8 cellular contexts compared by ENCODE assay signal in genomic region chr17:81911277-81911961, GRCh38. TPM values are rescaled to one million over a fixed set of nuclear protein-coding genes. Genes with fewer than 3 reads are reported as not detected.
A peak's percentile ranks its signal among the peaks of the same experiment; 100 is the strongest.
DNase-seq lines count a peak whose midpoint lies in the region; ATAC-seq, FAIRE-seq and TF ChIP-seq lines count a peak whose summit lies in the region.

Gene PCYT2 (minus strand): TSS chr17:81911399. CDS start chr17:81911355, 44 bp downstream.

- H3K4me2 ChIP-seq in HepG2 (ENCODE audit: low read depth, low read length) = peak within 1 kb of the TSS; percentile 99

- peak in 1 of 2 experiments; percentile 30; a peak in 1 of 4 replicates for TF ChIP-seq POLR2A in HepG2 (IDR thresholded peaks at IDR 0.05; ENCODE audit: insufficient read depth in 1 of 2, low read depth in 2 of 2, low read length in 2 of 2)

- peak; percentile 47 for TF ChIP-seq CTCF in HepG2 (CRISPR knock-in tag; IDR thresholded peaks at IDR 0.05)

- TF ChIP-seq EP300 in HepG2 (IDR thresholded peaks at IDR 0.05; ENCODE audit: low read depth in 2 of 2, low read length in 2 of 2) (0 out of 4 replicates have a peak, but pooled peaks of 1 of the 2 experiments have one; percentile 3), HepG2 (CRISPR knock-in tag; IDR thresholded peaks at IDR 0.05; ENCODE audit: borderline replicate concordance) (no peak)

- POLR2A ChIA-PET in HepG2 (lab: Yijun Ruan, JAX) = interaction anchor here (0.6 to 3.5 kb wide), 9 partner anchors 11 to 197 kb away, joined by 3 to 52 read pairs (median 5); partner anchors contain the start of genes ARHGDIA, CENPX, LRRC45 and MAFG

- H3K4me1 ChIP-seq in HepG2 (ENCODE audit: insufficient read depth, low read length) = peaks cover 46% of the 10 kb centered on the region

- DNase-seq in AML-193 (lab: John Stamatoyannopoulos, UW) (peak; percentile 76), GM19240 (ENCODE audit: insufficient read length, low spot score) (peak; percentile 99), NCI-H69 (lab: John Stamatoyannopoulos, UW) (peak; percentile 97), HepG2 (ENCODE audit: low spot score) (peak; percentile 87)
- peak; percentile 83 to 92 for DNase-seq in activated CD4-positive, alpha-beta T cell treated with anti-CD3 and anti-CD28 coated beads, Interleukin-2, amount 50 U/mL, for 24 hours (ENCODE audit: low read depth in 1 of 2, low spot score in 1 of 2)
- peak; percentile 93 for DNase-seq in stimulated activated CD4-positive, alpha-beta T cell treated with anti-CD3 and anti-CD28 coated beads, Interleukin-4, amount 100 ng/mL, for 1 hour

- no TSS peak for BruUV-seq in HepG2 (replicated peaks; lab: Mats Ljungman, UMichigan)

- in situ Hi-C loops in HepG2 (cut with HindIII; ENCODE audit: extremely low pct_ligation_motif_present, low pct_unique_long_range_greater_than_20kb) = no loop called here

- peak within 1 kb of the TSS; percentile 99 for H3K9ac ChIP-seq in HepG2 (ENCODE audit: insufficient read depth, low read depth, low read length)

- FAIRE-seq in HepG2 (lab: Jason Lieb, UNC) = peak; percentile 34

- no peaks in the 10 kb centered on the region for H3K27me3 Mint-ChIP-seq in dendritic cell treated with granulocyte-macrophage colony-stimulating factor and Interleukin-4, amounts not matched to agents 40 ng/mL and 50 ng/mL, for 4 days

- no peak within 1 kb of the TSS for H2AFZ ChIP-seq in HepG2 (ENCODE audit: low read length)

- no peaks in the 10 kb centered on the region; a peak in 1 of 5 replicates for H3K27me3 ChIP-seq in HepG2 (ENCODE audit: control insufficient read depth in 1 of 2, insufficient read depth in 2 of 2, low read length in 2 of 2)

- H3K36me3 ChIP-seq in HepG2 (replicated peaks in 1 of 2; ENCODE audit: control insufficient read depth in 1 of 2, insufficient read depth in 2 of 2, low read length in 2 of 2) = peaks cover 54 to 75% of the 10 kb centered on the region in 2 experiments

- TF ChIP-seq RAD21 in HepG2 (CRISPR knock-in tag; IDR thresholded peaks at IDR 0.05) = no peak; the same call in 1 of the 2 replicates

- H3K79me2 ChIP-seq in HepG2 (ENCODE audit: insufficient read depth, low read length) = peaks cover 41% of the 10 kb centered on the region

- H3K27ac Mint-ChIP-seq in dendritic cell treated with granulocyte-macrophage colony-stimulating factor and Interleukin-4, amounts not matched to agents 40 ng/mL and 50 ng/mL, for 4 days = peak within 1 kb of the TSS; percentile 46

- WGBS in HepG2 (ENCODE audit: low lambda C conversion rate) = 18% methylated on average over 49 of the region's 84 CpGs

- peaks cover 83% of the 10 kb centered on the region for H3K36me3 Mint-ChIP-seq in dendritic cell treated with granulocyte-macrophage colony-stimulating factor and Interleukin-4, amounts not matched to agents 40 ng/mL and 50 ng/mL, for 4 days (ENCODE audit: low read depth)

- ATAC-seq in HG03460 (IDR thresholded peaks at IDR 0.05; ENCODE audit: unreplicated experiment) (peak; percentile 53), HepG2 (peak; percentile 72)

- peak within 1 kb of the TSS; percentile 68 to 99 (median 97) for H3K4me3 ChIP-seq in HepG2 (replicated peaks in 1 of 3; ENCODE audit: insufficient read depth in 1 of 3, low read depth in 2 of 3, low read length in 3 of 3)

- no peaks in the 10 kb centered on the region for H3K9me3 Mint-ChIP-seq in dendritic cell treated with granulocyte-macrophage colony-stimulating factor and Interleukin-4, amounts not matched to agents 40 ng/mL and 50 ng/mL, for 4 days

- H3K27ac ChIP-seq in HepG2 (ENCODE audit: extremely low read length, insufficient read depth, low read length) = peak within 1 kb of the TSS; percentile 99

- CTCF ChIA-PET in HepG2 (lab: Yijun Ruan, JAX; ENCODE audit: low intra/inter-chr PET ratio, low total read pairs) = no interaction called here

- no peaks in the 10 kb centered on the region for H3K9me3 ChIP-seq in HepG2 (ENCODE audit: low read length)

- H3K4me3 Mint-ChIP-seq in dendritic cell treated with granulocyte-macrophage colony-stimulating factor and Interleukin-4, amounts not matched to agents 40 ng/mL and 50 ng/mL, for 4 days = peak within 1 kb of the TSS; percentile 76

- intact Hi-C loops in dendritic cell treated with granulocyte-macrophage colony-stimulating factor and Interleukin-4, amounts not matched to agents 40 ng/mL and 50 ng/mL, for 4 days (cut with micrococcal nuclease) = no loop called here
- intact Hi-C loops in HepG2 (cut with micrococcal nuclease; ENCODE audit: unreplicated experiment) = loop anchor here (2.0 to 5.0 kb wide), 2 partner anchors 15 to 39 kb away; partner anchors contain the start of genes ARHGDIA and MAFG

- peaks cover 68% of the 10 kb centered on the region for H3K4me1 Mint-ChIP-seq in dendritic cell treated with granulocyte-macrophage colony-stimulating factor and Interleukin-4, amounts not matched to agents 40 ng/mL and 50 ng/mL, for 4 days (ENCODE audit: low read depth)

- peaks cover 9% of the 10 kb centered on the region; the same call in 1 of the 2 replicates for H4K20me1 ChIP-seq in HepG2 (ENCODE audit: insufficient read depth, low read length)

TF ChIP-seq in HepG2, 621 proteins besides CTCF, POLR2A, EP300 and RAD21 (continues in another document):
- TF ChIP-seq ZC3H13 (CRISPR knock-in tag; IDR thresholded peaks at IDR 0.05) (peak; percentile 67; the same call in 1 of the 2 replicates), MXI1 (IDR thresholded peaks at IDR 0.05; ENCODE audit: borderline replicate concordance, low read depth, low read length) (peak; percentile 84; the same call in 1 of the 3 replicates), RFXAP (CRISPR knock-in tag; IDR thresholded peaks at IDR 0.05; ENCODE audit: borderline replicate concordance) (peak; percentile 30; the same call in 1 of the 2 replicates), KLF16 (CRISPR knock-in tag; IDR thresholded peaks at IDR 0.05) (peak in 1 of 2 experiments; percentile 56; a peak in 1 of 4 replicates), TCF7 (IDR thresholded peaks at IDR 0.05; ENCODE audit: low read depth) (no peak), BHLHE40 (IDR thresholded peaks at IDR 0.05; ENCODE audit: low read length) (0 out of 2 replicates have a peak, but pooled peaks have one; percentile 43), NFYB (CRISPR knock-in tag; IDR thresholded peaks at IDR 0.05) (peak; percentile 73), ZBTB25 (CRISPR knock-in tag; IDR thresholded peaks at IDR 0.05) (no peak), ZNF501 (CRISPR knock-in tag; IDR thresholded peaks at IDR 0.05) (peak; percentile 14), HNRNPL (IDR thresholded peaks at IDR 0.05; ENCODE audit: low read depth, low read length) (0 out of 2 replicates have a peak, but pooled peaks have one; percentile 21), SNAI1 (CRISPR knock-in tag; IDR thresholded peaks at IDR 0.05; ENCODE audit: borderline replicate concordance) (no peak), MLX (CRISPR knock-in tag; IDR thresholded peaks at IDR 0.05) (no peak), KLF15 (CRISPR knock-in tag; IDR thresholded peaks at IDR 0.05; ENCODE audit: borderline replicate concordance) (0 out of 2 replicates have a peak, but pooled peaks have one; percentile 23), ZBTB42 (CRISPR knock-in tag; IDR thresholded peaks at IDR 0.05) (no peak), MIER2 (CRISPR knock-in tag; IDR thresholded peaks at IDR 0.05) (no peak), POLR2AphosphoS5 (IDR thresholded peaks at IDR 0.05; ENCODE audit: low read depth, low read length) (peak; percentile 55), PAX8 (CRISPR knock-in tag; IDR thresholded peaks at IDR 0.05; ENCODE audit: borderline replicate concordance) (no peak), AGO2 (optimal IDR thresholded peaks at IDR 0.05; ENCODE audit: low read depth, low read length) (peak; percentile 87)

RNA-seq across cellular contexts. Expression of gene PCYT2, which starts in this region (rescaled TPM):
- total RNA-seq in HepG2 (2016; rRNA removed; fragmentation: Illumina TruSeq; extraction: Trizol) = 240 and 297 TPM in 2 replicates
- 152 and 156 TPM in 2 replicates for total RNA-seq in HepG2 (2016; cell fraction: cytosol; rRNA removed; fragmentation: Illumina TruSeq; extraction: Trizol; ENCODE audit: low read depth)
- total RNA-seq in HepG2 (2016; cell fraction: insoluble cytoplasmic fraction; rRNA removed; fragmentation: Illumina TruSeq; extraction: Trizol) = 223 and 298 TPM in 2 replicates
- 178 and 208 TPM in 2 replicates for total RNA-seq in HepG2 (2016; cell fraction: membrane; rRNA removed; fragmentation: Illumina TruSeq; extraction: Trizol)
- 220 and 223 TPM in 2 replicates for total RNA-seq in HepG2 (2016; cell fraction: nucleus; rRNA removed; fragmentation: Illumina TruSeq; extraction: Trizol)
- 147 and 222 TPM in 2 replicates for polyA plus RNA-seq in HepG2 (2011; rRNA removed)
- 94.7 and 118 TPM in 2 replicates for polyA plus RNA-seq in HepG2 (2011; cell fraction: cytosol; rRNA removed)
- 1,015 and 1,225 TPM in 2 replicates for polyA plus RNA-seq in HepG2 (2011; cell fraction: nucleus; rRNA removed)
- polyA plus RNA-seq in HepG2 (2012) = 124 and 128 TPM in 2 replicates
- polyA plus RNA-seq in HepG2 (2016; cell fraction: cytosol; fragmentation: Illumina TruSeq; extraction: Trizol; ENCODE audit: low read depth) = 113 and 134 TPM in 2 replicates
- 235 and 242 TPM in 2 replicates for polyA plus RNA-seq in HepG2 (2016; cell fraction: insoluble cytoplasmic fraction; fragmentation: Illumina TruSeq; extraction: Trizol; ENCODE audit: low read depth)
- 149 and 175 TPM in 2 replicates for polyA plus RNA-seq in HepG2 (2016; cell fraction: membrane; fragmentation: Illumina TruSeq; extraction: Trizol; ENCODE audit: low read depth)
- polyA plus RNA-seq in HepG2 (2016; cell fraction: nucleus; fragmentation: Illumina TruSeq; extraction: Trizol; ENCODE audit: insufficient read depth, low read depth) = 499 and 551 TPM in 2 replicates
- polyA minus RNA-seq in HepG2 (2011; rRNA and poly(A)+ RNA removed; ENCODE audit: low replicate concordance) = 38.6 and 144 TPM in 2 replicates
- polyA minus RNA-seq in HepG2 (2011; cell fraction: cytosol; rRNA and poly(A)+ RNA removed) = 47.2 and 54.9 TPM in 2 replicates
- polyA minus RNA-seq in HepG2 (2011; cell fraction: nucleus; rRNA and poly(A)+ RNA removed) = 202 and 210 TPM in 2 replicates

Comparison
In these comparisons a context has a peak if more than half of its experiments do, and no peak if none do; other contexts are left out.
1. Peak in every context shown above with its lines: DNase-seq, ATAC-seq, H3K4me3 ChIP-seq and H3K27ac ChIP-seq.